28 cellular contexts compared by ENCODE assay signal in genomic region chr3:177238661-177239216, GRCh38.
"Had no signal": no experiment of that assay in that cellular context is flagged by ENCODE, and none has a peak within 500 bp of the region (broad histone marks: within the 10 kb centered on the region; RNA-seq: fewer than 3 reads in every experiment).

No MANE protein-coding gene starts in this region.

- H3K4me3 ChIP-seq: adrenal gland, body of pancreas, coronary artery, dorsolateral prefrontal cortex had no signal

- DNase-seq: activated B cell treated with CpG ODN at 0.5 μM for 24 hours; activated CD4-positive, alpha-beta memory T cell treated with anti-CD3 and anti-CD28 coated beads for 36 hours; activated CD4-positive, alpha-beta T cell treated with anti-CD3 and anti-CD28 coated beads for 48 hours; activated CD8-positive, alpha-beta memory T cell treated with anti-CD3 and anti-CD28 coated beads, Interleukin-2, amount 50 U/mL, for 48 hours; activated effector memory CD4-positive, alpha-beta T cell treated with Interleukin-2 at 50 U/mL for 16 hours; activated gamma-delta T cell treated with Interleukin-2 at 50 U/mL for 16 hours; activated naive CD4-positive, alpha-beta T cell treated with Interleukin-2 at 50 U/mL for 16 hours; activated naive CD8-positive, alpha-beta T cell treated with anti-CD3 and anti-CD28 coated beads for 36 hours; activated naive CD8-positive, alpha-beta T cell treated with anti-CD3 and anti-CD28 coated beads, Interleukin-2, amount 50 U/mL, for 24 hours; activated T-cell treated with anti-CD3 and anti-CD28 coated beads for 4 hours; activated T-cell treated with anti-CD3 and anti-CD28 coated beads, Interleukin-2, amount 50 U/mL, for 24 hours; activated T-cell treated with anti-CD3 and anti-CD28 coated beads, Interleukin-2, amount 50 U/mL, for 72 hours; adrenal gland; amygdala; aorta; body of pancreas; caudate nucleus; dorsolateral prefrontal cortex; effector memory CD4-positive, alpha-beta T cell; endodermal cell; foreskin fibroblast; T-helper 1 cell; T-helper 17 cell; T1000; WERI-Rb-1 had no signal

- H3K9me3 ChIP-seq: adrenal gland, body of pancreas had no signal

- H3K27me3 ChIP-seq: adrenal gland, body of pancreas, dorsolateral prefrontal cortex had no signal

- ATAC-seq: activated naive CD8-positive, alpha-beta T cell treated with anti-CD3 and anti-CD28 coated beads, Interleukin-2, amount 50 U/mL, for 24 hours; activated T-cell treated with anti-CD3 and anti-CD28 coated beads, Interleukin-2, amount 50 U/mL, for 72 hours; body of pancreas; esophagus mucosa; T-helper 17 cell had no signal

- H3K4me1 ChIP-seq: adrenal gland, body of pancreas had no signal

- H3K27ac ChIP-seq: adrenal gland, body of pancreas, coronary artery, dorsolateral prefrontal cortex, WERI-Rb-1 had no signal

- FAIRE-seq: frontal cortex had no signal

- H3K36me3 ChIP-seq: adrenal gland, WERI-Rb-1 had no signal
